15 cellular contexts compared by ENCODE assay signal in the genomic region with DNA sequence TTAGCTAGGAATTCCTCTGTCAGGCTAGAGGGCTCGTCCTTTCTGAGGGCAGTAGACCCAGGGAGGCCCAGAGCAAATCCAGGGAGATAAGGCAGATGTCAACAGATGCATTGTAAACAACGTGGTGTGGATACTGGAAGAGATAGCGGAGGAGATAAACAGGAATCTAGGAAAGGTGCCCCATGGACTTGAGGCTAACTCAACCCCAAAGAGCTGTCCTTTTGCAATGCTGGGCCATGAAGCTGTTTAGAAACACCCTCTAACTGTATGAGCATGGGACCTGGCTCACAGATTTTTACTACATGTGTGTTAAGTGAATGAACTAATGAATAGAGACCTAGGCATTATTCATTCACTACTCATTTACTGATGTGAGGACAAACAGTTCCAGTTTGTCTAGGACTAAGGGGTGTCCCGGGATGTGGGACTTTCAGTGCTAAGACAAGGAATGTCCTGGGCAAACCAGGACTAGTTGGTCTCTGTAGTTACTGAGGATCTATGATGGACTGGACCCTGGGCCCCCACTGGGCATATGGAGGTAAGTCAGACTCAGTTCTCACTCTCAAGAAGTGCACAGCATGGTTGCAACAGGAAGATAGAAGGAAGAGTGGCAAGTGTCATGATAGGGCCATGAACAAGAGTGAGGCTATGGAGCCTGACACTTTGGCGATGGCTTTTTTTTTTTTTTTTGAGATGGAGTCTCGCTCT.
"Had no signal": no experiment of that assay in that cellular context is flagged by ENCODE, and none has a peak within 500 bp of the region (broad histone marks: within the 10 kb centered on the region; RNA-seq: fewer than 3 reads in every experiment).

No MANE protein-coding gene starts in this region.

- H3K27ac Mint-ChIP-seq: activated naive CD8-positive, alpha-beta T cell treated with anti-CD3 and anti-CD28 coated beads, Interleukin-2, amount 10 ng/mL, durations not matched to agents 7 days and 5 days; activated T-helper 1 cell treated with anti-CD3 and anti-CD28 coated beads, Interleukin-12 subunit alpha, Interleukin-12 subunit beta, Interleukin-2, Interleukin-4 antibody, amounts not matched to agents 30 ng/mL and 10 ng/mL and 1 ng/mL, durations not matched to agents 14 hours and 24 hours and 36 hours had no signal

- H3K4me3 Mint-ChIP-seq: activated naive CD8-positive, alpha-beta T cell treated with anti-CD3 and anti-CD28 coated beads, Interleukin-2, amount 10 ng/mL, durations not matched to agents 7 days and 5 days; activated T-helper 1 cell treated with anti-CD3 and anti-CD28 coated beads, Interleukin-12 subunit alpha, Interleukin-12 subunit beta, Interleukin-2, Interleukin-4 antibody, amounts not matched to agents 30 ng/mL and 10 ng/mL and 1 ng/mL, durations not matched to agents 14 hours and 24 hours and 36 hours; nephron; stimulated activated naive CD8-positive, alpha-beta T cell treated with anti-CD3 and anti-CD28 coated beads, Interleukin-15, amount 100 ng/mL, for 72 hours had no signal

- ATAC-seq: activated CD4-positive, CD25-positive, alpha-beta regulatory T cell treated with anti-CD3 and anti-CD28 coated beads, Interleukin-2, amount 50 U/mL, for 24 hours; esophagus mucosa; sciatic nerve; stimulated activated naive CD8-positive, alpha-beta T cell treated with anti-CD3 and anti-CD28 coated beads, Interleukin-15, amount 100 ng/mL, for 72 hours had no signal

- H3K36me3 Mint-ChIP-seq: activated naive CD8-positive, alpha-beta T cell treated with anti-CD3 and anti-CD28 coated beads, Interleukin-2, amount 10 ng/mL, durations not matched to agents 7 days and 5 days had no signal

- H3K4me1 Mint-ChIP-seq: activated naive CD8-positive, alpha-beta T cell treated with anti-CD3 and anti-CD28 coated beads, Interleukin-2, amount 10 ng/mL, durations not matched to agents 7 days and 5 days; nephron; stimulated activated naive CD8-positive, alpha-beta T cell treated with anti-CD3 and anti-CD28 coated beads, Interleukin-15, amount 100 ng/mL, for 72 hours had no signal

- H3K27me3 Mint-ChIP-seq: activated naive CD8-positive, alpha-beta T cell treated with anti-CD3 and anti-CD28 coated beads, Interleukin-2, amount 10 ng/mL, durations not matched to agents 7 days and 5 days; stimulated activated naive CD8-positive, alpha-beta T cell treated with anti-CD3 and anti-CD28 coated beads, Interleukin-15, amount 100 ng/mL, for 72 hours had no signal

- DNase-seq: activated CD4-positive, alpha-beta T cell treated with anti-CD3 and anti-CD28 coated beads, Interleukin-2, amount 50 U/mL, for 1 hour; activated CD8-positive, alpha-beta memory T cell treated with anti-CD3 and anti-CD28 coated beads for 24 hours; activated naive CD8-positive, alpha-beta T cell treated with anti-CD3 and anti-CD28 coated beads, Interleukin-2, amount 10 ng/mL, durations not matched to agents 7 days and 5 days; aorta; hypothalamus; stimulated activated naive CD8-positive, alpha-beta T cell treated with anti-CD3 and anti-CD28 coated beads, Interleukin-15, amount 100 ng/mL, for 72 hours; T-helper 2 cell had no signal

- FAIRE-seq: bronchial epithelial cell, TTC549, urothelium cell line had no signal
